In the genomic region with DNA sequence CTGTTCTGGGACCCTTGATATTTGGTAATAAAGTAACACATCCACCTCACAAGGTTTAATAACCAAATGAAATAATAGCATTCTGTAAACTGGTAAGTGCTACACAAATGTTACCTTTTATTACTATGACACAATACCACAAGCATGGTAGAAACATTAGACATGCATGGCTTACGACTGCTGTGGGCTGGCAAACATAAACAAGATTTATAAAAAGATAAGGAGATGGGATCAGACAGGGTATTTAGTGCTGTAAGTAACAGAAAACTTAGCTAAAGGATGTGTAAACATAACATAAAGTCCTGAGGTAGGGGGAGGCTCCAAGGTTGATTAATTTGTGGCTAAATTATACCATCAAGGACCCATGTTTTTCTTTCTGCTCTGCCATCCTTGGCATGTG, we compare ENCODE assay signal across 23 cellular contexts.
"Had no signal": no experiment of that assay in that cellular context is flagged by ENCODE, and none has a peak within 500 bp of the region (broad histone marks: within the 10 kb centered on the region; RNA-seq: fewer than 3 reads in every experiment).

No MANE protein-coding gene starts in this region.

- H3K4me3 ChIP-seq: colonic mucosa, esophagus squamous epithelium, gastroesophageal sphincter, prostate gland, skin epidermis, testis, tibial nerve, upper lobe of right lung had no signal

- DNase-seq: colonic mucosa; dermis blood vessel endothelial cell; esophagus squamous epithelium; foreskin fibroblast; glutamatergic neuron; immature natural killer cell; kidney; left colon; mesendoderm; naive B cell; occipital lobe; retina; stimulated activated CD4-positive, alpha-beta T cell treated with anti-CD3 and anti-CD28 coated beads, Interleukin-2, amount 100 ng/mL, for 24 hours; stimulated activated CD4-positive, alpha-beta T cell treated with anti-CD3 and anti-CD28 coated beads, Interleukin-4, amount 100 ng/mL, for 4 hours; stimulated activated naive B cell treated with anti-CD40 and anti-IgM and Interleukin-4, amounts not matched to agents 10 μg/mL and 1 μg/mL and 100 μg/mL, for 72 hours; stimulated activated naive CD8-positive, alpha-beta T cell treated with anti-CD3 and anti-CD28 coated beads, Interleukin-15, amount 100 ng/mL, for 72 hours; testis; upper lobe of right lung had no signal

- ATAC-seq: gastroesophageal sphincter; left colon; sciatic nerve; stimulated activated naive B cell treated with anti-CD40 and anti-IgM and Interleukin-4, amounts not matched to agents 10 μg/mL and 1 μg/mL and 100 μg/mL, for 72 hours; stimulated activated naive CD8-positive, alpha-beta T cell treated with anti-CD3 and anti-CD28 coated beads, Interleukin-15, amount 100 ng/mL, for 72 hours; upper lobe of right lung had no signal
